Comparison of ENCODE assay signal across 8 cellular contexts in the genomic region with DNA sequence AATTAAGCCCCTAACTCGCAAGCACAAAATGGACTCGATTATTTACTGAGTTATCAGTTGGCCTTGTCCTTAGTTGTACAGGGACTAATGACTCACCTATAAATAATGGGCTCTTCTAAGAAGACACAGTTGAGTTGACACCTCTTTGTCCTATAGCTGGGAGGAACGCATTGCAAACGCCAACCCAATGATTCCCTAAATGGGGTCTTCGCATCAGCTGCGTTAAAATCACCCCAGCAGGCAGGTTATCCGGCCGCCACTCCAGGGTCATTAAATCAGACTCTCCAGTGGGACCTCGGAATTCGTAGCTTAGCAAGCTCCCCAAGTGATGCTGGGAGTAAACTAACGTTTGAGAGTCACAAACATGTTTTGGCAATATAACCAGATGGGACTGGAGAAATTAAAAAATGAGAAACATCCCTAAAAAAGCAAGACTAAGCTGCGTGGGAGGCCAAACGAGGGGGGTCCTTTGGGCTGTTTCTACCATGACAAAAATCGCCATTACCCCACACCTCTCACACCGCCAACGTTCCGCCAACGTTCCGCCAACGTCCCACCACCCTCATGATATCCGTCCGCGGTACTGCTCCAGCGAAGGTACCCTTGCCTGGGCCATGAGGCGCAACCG. TPM values are rescaled to one million over a fixed set of nuclear protein-coding genes. Genes with fewer than 3 reads are reported as not detected.
DNase-seq lines count a peak whose midpoint lies in the region; ATAC-seq, FAIRE-seq and TF ChIP-seq lines count a peak whose summit lies in the region.

No MANE protein-coding gene starts in this region.

- WGBS in HepG2 (ENCODE audit: low lambda C conversion rate), result 96% methylated on average over 26 of the region's 26 CpGs
- 7% methylated on average over 26 of the region's 26 CpGs for WGBS in thymus

- no peaks in the 10 kb centered on the region for H3K9me3 ChIP-seq in HepG2 (ENCODE audit: low read length)
- H3K9me3 ChIP-seq in thymus (ENCODE audit: control insufficient read depth), result no peaks in the 10 kb centered on the region

- peak overlapping the region; percentile 99 for H3K27ac Mint-ChIP-seq in activated naive CD8-positive, alpha-beta T cell treated with anti-CD3 and anti-CD28 coated beads, Interleukin-2, amount 50 U/mL, for 24 hours

- H3K79me2 ChIP-seq in ACC112 (ENCODE audit: control insufficient read depth, insufficient read depth, low read length, unreplicated experiment) (peaks cover 52% of the 10 kb centered on the region), HepG2 (ENCODE audit: insufficient read depth, low read length) (peaks cover 33% of the 10 kb centered on the region)

- TF ChIP-seq CTCF in HFF-Myc (IDR thresholded peaks at IDR 0.05; ENCODE audit: low read depth, low read length, missing control alignments), result no peak
- TF ChIP-seq CTCF in HepG2 (CRISPR knock-in tag; IDR thresholded peaks at IDR 0.05), result no peak

- H3K4me3 Mint-ChIP-seq in activated naive CD8-positive, alpha-beta T cell treated with anti-CD3 and anti-CD28 coated beads, Interleukin-2, amount 50 U/mL, for 24 hours, result peak overlapping the region; percentile 99

- peaks cover 7% of the 10 kb centered on the region; the same call in 1 of the 2 replicates for H3K36me3 ChIP-seq in ACC112 (ENCODE audit: insufficient read depth, low read length)
- H3K36me3 ChIP-seq in HepG2 (replicated peaks in 1 of 2; ENCODE audit: control insufficient read depth in 1 of 2, insufficient read depth in 2 of 2, low read length in 2 of 2), result peaks cover 2 to 17% of the 10 kb centered on the region in 2 experiments
- H3K36me3 ChIP-seq in thymus (ENCODE audit: control insufficient read depth, insufficient read depth), result peaks cover 17% of the 10 kb centered on the region

- POLR2A ChIA-PET in HepG2 (lab: Yijun Ruan, JAX), result interaction anchor here (1.4 to 2.7 kb wide), 9 partner anchors 10 to 106 kb away, joined by 3 to 35 read pairs (median 14); a partner anchor contains a TSS

- no peak for ATAC-seq in activated naive CD8-positive, alpha-beta T cell treated with anti-CD3 and anti-CD28 coated beads, Interleukin-2, amount 50 U/mL, for 24 hours
- no peak for ATAC-seq in HepG2
- ATAC-seq in activated CD4-positive, CD25-positive, alpha-beta regulatory T cell treated with anti-CD3 and anti-CD28 coated beads, Interleukin-2, amount 50 U/mL, for 24 hours, result no peak

- TF ChIP-seq RAD21 in HepG2 (CRISPR knock-in tag; IDR thresholded peaks at IDR 0.05), result no peak

- H3K27me3 ChIP-seq in ACC112 (ENCODE audit: insufficient read depth, low read length) (no peaks in the 10 kb centered on the region), HepG2 (ENCODE audit: control insufficient read depth in 1 of 2, insufficient read depth in 2 of 2, low read length in 2 of 2) (peaks cover 0 to 2% of the 10 kb centered on the region in 2 experiments; a peak in 3 of 5 replicates), thymus (ENCODE audit: control insufficient read depth, insufficient read depth) (no peaks in the 10 kb centered on the region)

- H3K4me2 ChIP-seq in HepG2 (ENCODE audit: low read depth, low read length), result peak overlapping the region; percentile 69

- BruUV-seq in HepG2 (replicated peaks; lab: Mats Ljungman, UMichigan), result no TSS peak

- intact Hi-C loops in HepG2 (cut with micrococcal nuclease; ENCODE audit: unreplicated experiment), result no loop called here

- H3K27me3 Mint-ChIP-seq in activated naive CD8-positive, alpha-beta T cell treated with anti-CD3 and anti-CD28 coated beads, Interleukin-2, amount 50 U/mL, for 24 hours, result no peaks in the 10 kb centered on the region

- H3K9me3 Mint-ChIP-seq in activated naive CD8-positive, alpha-beta T cell treated with anti-CD3 and anti-CD28 coated beads, Interleukin-2, amount 50 U/mL, for 24 hours, result no peaks in the 10 kb centered on the region

- H3K36me3 Mint-ChIP-seq in activated naive CD8-positive, alpha-beta T cell treated with anti-CD3 and anti-CD28 coated beads, Interleukin-2, amount 50 U/mL, for 24 hours (ENCODE audit: low read depth), result peaks cover 36% of the 10 kb centered on the region

- H2AFZ ChIP-seq in ACC112 (ENCODE audit: low read length, unreplicated experiment), result peak overlapping the region; percentile 32
- no peak overlapping the region for H2AFZ ChIP-seq in HepG2 (ENCODE audit: low read length)

- no peak for DNase-seq in HFF-Myc (ENCODE audit: extremely low read depth, low read depth)
- DNase-seq in activated naive CD8-positive, alpha-beta T cell treated with anti-CD3 and anti-CD28 coated beads, Interleukin-2, amount 50 U/mL, for 24 hours, result no peak
- DNase-seq in HepG2 (ENCODE audit: low spot score), result no peak
- no peak for DNase-seq in putamen (ENCODE audit: low spot score)
- DNase-seq in cortex of kidney (lab: John Stamatoyannopoulos, UW), result no peak

- H3K4me1 ChIP-seq in ACC112 (ENCODE audit: control insufficient read depth, insufficient read depth, low read length, unreplicated experiment) (peaks cover 50% of the 10 kb centered on the region), HepG2 (ENCODE audit: insufficient read depth, low read length) (peaks cover 56% of the 10 kb centered on the region), thymus (ENCODE audit: control insufficient read depth, insufficient read depth, low read length) (peaks cover 12% of the 10 kb centered on the region)

- H3K27ac ChIP-seq in ACC112 (ENCODE audit: low read depth, low read length) (peak overlapping the region; percentile 86), HepG2 (ENCODE audit: extremely low read length, insufficient read depth, low read length) (peak overlapping the region; percentile 48), thymus (ENCODE audit: low read depth) (peak overlapping the region; percentile 95)

- peak overlapping the region; percentile 28 for H3K9ac ChIP-seq in HepG2 (ENCODE audit: insufficient read depth, low read depth, low read length)

- H3K4me3 ChIP-seq in ACC112 (ENCODE audit: low read depth, low read length) (peak overlapping the region; percentile 89), HFF-Myc (replicated peaks; ENCODE audit: low read depth, low read length) (peak overlapping the region; percentile 60), HepG2 (replicated peaks in 1 of 3; ENCODE audit: insufficient read depth in 1 of 3, low read depth in 2 of 3, low read length in 3 of 3) (peak overlapping the region in 2 of 3 experiments; percentile 41 to 85; a peak in 4 of 6 replicates), thymus (ENCODE audit: low read length) (peak overlapping the region; percentile 93)

- no peak for FAIRE-seq in HepG2 (lab: Jason Lieb, UNC)

- in situ Hi-C loops in HepG2 (cut with HindIII; ENCODE audit: extremely low pct_ligation_motif_present, low pct_unique_long_range_greater_than_20kb), result no loop called here

- TF ChIP-seq POLR2A in HepG2 (IDR thresholded peaks at IDR 0.05; ENCODE audit: insufficient read depth in 1 of 2, low read depth in 2 of 2, low read length in 2 of 2), result no peak

- H3K4me1 Mint-ChIP-seq in activated naive CD8-positive, alpha-beta T cell treated with anti-CD3 and anti-CD28 coated beads, Interleukin-2, amount 50 U/mL, for 24 hours, result peaks cover 53% of the 10 kb centered on the region

- TF ChIP-seq EP300 in HepG2 (IDR thresholded peaks at IDR 0.05; ENCODE audit: low read depth in 2 of 2, low read length in 2 of 2) (no peak), HepG2 (CRISPR knock-in tag; IDR thresholded peaks at IDR 0.05; ENCODE audit: borderline replicate concordance) (no peak)

- H4K20me1 ChIP-seq in HepG2 (ENCODE audit: insufficient read depth, low read length), result peaks cover 18% of the 10 kb centered on the region

- CTCF ChIA-PET in HepG2 (lab: Yijun Ruan, JAX; ENCODE audit: low intra/inter-chr PET ratio, low total read pairs), result no interaction called here

RNA-seq across cellular contexts. Expression of a gene that starts 0.9 kb away (rescaled TPM):
- 53.7 and 67.0 TPM in 2 replicates for total RNA-seq in HepG2 (2016; rRNA removed; fragmentation: Illumina TruSeq; extraction: Trizol)
- total RNA-seq in HepG2 (2016; cell fraction: cytosol; rRNA removed; fragmentation: Illumina TruSeq; extraction: Trizol; ENCODE audit: low read depth), result 4.7 and 5.3 TPM in 2 replicates
- 48.3 and 75.7 TPM in 2 replicates for total RNA-seq in HepG2 (2016; cell fraction: insoluble cytoplasmic fraction; rRNA removed; fragmentation: Illumina TruSeq; extraction: Trizol)
- total RNA-seq in HepG2 (2016; cell fraction: membrane; rRNA removed; fragmentation: Illumina TruSeq; extraction: Trizol), result 18.1 and 20.9 TPM in 2 replicates
- 60.7 and 74.8 TPM in 2 replicates for total RNA-seq in HepG2 (2016; cell fraction: nucleus; rRNA removed; fragmentation: Illumina TruSeq; extraction: Trizol)
- 234 and 278 TPM in 2 replicates for polyA plus RNA-seq in HepG2 (2011; rRNA removed)
- polyA plus RNA-seq in HepG2 (2011; cell fraction: cytosol; rRNA removed), result 165 and 176 TPM in 2 replicates
- 160 and 175 TPM in 2 replicates for polyA plus RNA-seq in HepG2 (2011; cell fraction: nucleus; rRNA removed)
- 180 and 241 TPM in 2 replicates for polyA plus RNA-seq in HepG2 (2012)
- 4.2 and 4.4 TPM in 2 replicates for polyA plus RNA-seq in HepG2 (2016; cell fraction: cytosol; fragmentation: Illumina TruSeq; extraction: Trizol; ENCODE audit: low read depth)
- 37.5 and 44.9 TPM in 2 replicates for polyA plus RNA-seq in HepG2 (2016; cell fraction: insoluble cytoplasmic fraction; fragmentation: Illumina TruSeq; extraction: Trizol; ENCODE audit: low read depth)
- polyA plus RNA-seq in HepG2 (2016; cell fraction: membrane; fragmentation: Illumina TruSeq; extraction: Trizol; ENCODE audit: low read depth), result 11.3 and 11.8 TPM in 2 replicates
- 92.7 and 103 TPM in 2 replicates for polyA plus RNA-seq in HepG2 (2016; cell fraction: nucleus; fragmentation: Illumina TruSeq; extraction: Trizol; ENCODE audit: insufficient read depth, low read depth)
- polyA minus RNA-seq in HepG2 (2011; rRNA and poly(A)+ RNA removed; ENCODE audit: low replicate concordance), result 108 and 333 TPM in 2 replicates
- 114 and 124 TPM in 2 replicates for polyA minus RNA-seq in HepG2 (2011; cell fraction: cytosol; rRNA and poly(A)+ RNA removed)
- 57.3 and 65.6 TPM in 2 replicates for polyA minus RNA-seq in HepG2 (2011; cell fraction: nucleus; rRNA and poly(A)+ RNA removed)
- polyA plus RNA-seq in thymus, result 88.1 TPM

RNA-seq across cellular contexts. Expression of a gene that starts 9.6 kb away (rescaled TPM):
- 0.74 and 1.5 TPM in 2 replicates for total RNA-seq in HepG2 (2016; rRNA removed; fragmentation: Illumina TruSeq; extraction: Trizol)
- total RNA-seq in HepG2 (2016; cell fraction: cytosol; rRNA removed; fragmentation: Illumina TruSeq; extraction: Trizol; ENCODE audit: low read depth), result 0.81 and 1.5 TPM in 2 replicates
- 0.91 TPM in 1 of 2 replicates, not detected in the other for total RNA-seq in HepG2 (2016; cell fraction: insoluble cytoplasmic fraction; rRNA removed; fragmentation: Illumina TruSeq; extraction: Trizol)
- total RNA-seq in HepG2 (2016; cell fraction: membrane; rRNA removed; fragmentation: Illumina TruSeq; extraction: Trizol), result 0.96 and 1.8 TPM in 2 replicates
- total RNA-seq in HepG2 (2016; cell fraction: nucleus; rRNA removed; fragmentation: Illumina TruSeq; extraction: Trizol), result 1.4 TPM in 1 of 2 replicates, not detected in the other
- polyA plus RNA-seq in HepG2 (2011; rRNA removed), result 0.48 and 0.61 TPM in 2 replicates
- 0.48 and 0.96 TPM in 2 replicates for polyA plus RNA-seq in HepG2 (2011; cell fraction: cytosol; rRNA removed)
- polyA plus RNA-seq in HepG2 (2011; cell fraction: nucleus; rRNA removed), result 0.68 and 0.90 TPM in 2 replicates
- polyA plus RNA-seq in HepG2 (2012), result 0.63 and 1.8 TPM in 2 replicates
- polyA plus RNA-seq in HepG2 (2016; cell fraction: cytosol; fragmentation: Illumina TruSeq; extraction: Trizol; ENCODE audit: low read depth), result 2.3 and 2.4 TPM in 2 replicates
- polyA plus RNA-seq in HepG2 (2016; cell fraction: insoluble cytoplasmic fraction; fragmentation: Illumina TruSeq; extraction: Trizol; ENCODE audit: low read depth), result 0.87 and 4.9 TPM in 2 replicates
- polyA plus RNA-seq in HepG2 (2016; cell fraction: membrane; fragmentation: Illumina TruSeq; extraction: Trizol; ENCODE audit: low read depth), result 1.1 and 2.1 TPM in 2 replicates
- 2.4 TPM in 1 of 2 replicates, not detected in the other for polyA plus RNA-seq in HepG2 (2016; cell fraction: nucleus; fragmentation: Illumina TruSeq; extraction: Trizol; ENCODE audit: insufficient read depth, low read depth)
- 0.50 and 0.94 TPM in 2 replicates for polyA minus RNA-seq in HepG2 (2011; rRNA and poly(A)+ RNA removed; ENCODE audit: low replicate concordance)
- polyA minus RNA-seq in HepG2 (2011; cell fraction: cytosol; rRNA and poly(A)+ RNA removed), result not detected in 2 replicates
- polyA minus RNA-seq in HepG2 (2011; cell fraction: nucleus; rRNA and poly(A)+ RNA removed), result 0.77 TPM in 1 of 2 replicates, not detected in the other
- 16.3 TPM for polyA plus RNA-seq in thymus

RNA-seq across cellular contexts. Expression of a gene that starts 54.1 kb away (rescaled TPM):
- 108 and 143 TPM in 2 replicates for total RNA-seq in HepG2 (2016; rRNA removed; fragmentation: Illumina TruSeq; extraction: Trizol)
- total RNA-seq in HepG2 (2016; cell fraction: cytosol; rRNA removed; fragmentation: Illumina TruSeq; extraction: Trizol; ENCODE audit: low read depth), result 16.2 and 17.8 TPM in 2 replicates
- total RNA-seq in HepG2 (2016; cell fraction: insoluble cytoplasmic fraction; rRNA removed; fragmentation: Illumina TruSeq; extraction: Trizol), result 108 and 140 TPM in 2 replicates
- 67.2 and 72.5 TPM in 2 replicates for total RNA-seq in HepG2 (2016; cell fraction: membrane; rRNA removed; fragmentation: Illumina TruSeq; extraction: Trizol)
- 42.1 and 47.3 TPM in 2 replicates for total RNA-seq in HepG2 (2016; cell fraction: nucleus; rRNA removed; fragmentation: Illumina TruSeq; extraction: Trizol)
- polyA plus RNA-seq in HepG2 (2011; rRNA removed), result 14.1 and 17.8 TPM in 2 replicates
- 10.3 and 14.7 TPM in 2 replicates for polyA plus RNA-seq in HepG2 (2011; cell fraction: cytosol; rRNA removed)
- polyA plus RNA-seq in HepG2 (2011; cell fraction: nucleus; rRNA removed), result 6.8 and 9.2 TPM in 2 replicates
- polyA plus RNA-seq in HepG2 (2012), result 50.0 and 59.7 TPM in 2 replicates
- polyA plus RNA-seq in HepG2 (2016; cell fraction: cytosol; fragmentation: Illumina TruSeq; extraction: Trizol; ENCODE audit: low read depth), result 17.9 and 19.4 TPM in 2 replicates
- 155 TPM in 2 replicates for polyA plus RNA-seq in HepG2 (2016; cell fraction: insoluble cytoplasmic fraction; fragmentation: Illumina TruSeq; extraction: Trizol; ENCODE audit: low read depth)
- polyA plus RNA-seq in HepG2 (2016; cell fraction: membrane; fragmentation: Illumina TruSeq; extraction: Trizol; ENCODE audit: low read depth), result 52.8 TPM in 2 replicates
- polyA plus RNA-seq in HepG2 (2016; cell fraction: nucleus; fragmentation: Illumina TruSeq; extraction: Trizol; ENCODE audit: insufficient read depth, low read depth), result 70.7 and 71.8 TPM in 2 replicates
- polyA minus RNA-seq in HepG2 (2011; rRNA and poly(A)+ RNA removed; ENCODE audit: low replicate concordance), result 6.5 and 6.7 TPM in 2 replicates
- polyA minus RNA-seq in HepG2 (2011; cell fraction: cytosol; rRNA and poly(A)+ RNA removed), result 12.5 and 14.1 TPM in 2 replicates
- 9.0 and 9.3 TPM in 2 replicates for polyA minus RNA-seq in HepG2 (2011; cell fraction: nucleus; rRNA and poly(A)+ RNA removed)
- polyA plus RNA-seq in thymus, result 39.8 TPM
